19 cellular contexts compared by ENCODE assay signal in genomic region chr4:158829254-158829653, GRCh38.
DNase-seq lines count a peak whose midpoint lies in the region; ATAC-seq and TF ChIP-seq lines count a peak whose summit lies in the region.
"Had no signal": no experiment of that assay in that cellular context is flagged by ENCODE, and none has a peak within 500 bp of the region (broad histone marks: within the 10 kb centered on the region; RNA-seq: fewer than 3 reads in every experiment).

No MANE protein-coding gene starts in this region.

- TF ChIP-seq EP300 in stomach (IDR thresholded peaks at IDR 0.05): no peak

- no peaks in the 10 kb centered on the region for H3K27me3 Mint-ChIP-seq in MCF 10A (ENCODE audit: insufficient read depth, unreplicated experiment)

- no peaks in the 10 kb centered on the region for H3K36me3 ChIP-seq in breast epithelium
- no peaks in the 10 kb centered on the region for H3K36me3 ChIP-seq in body of pancreas (replicated peaks in 1 of 2; ENCODE audit: insufficient read depth in 1 of 2, low read depth in 2 of 2)
- H3K36me3 ChIP-seq in stomach: peaks cover 0 to 33% (median 24%) of the 10 kb centered on the region in 4 donors

- H3K4me3 ChIP-seq in breast epithelium: no peak overlapping the region
- H3K4me3 ChIP-seq in body of pancreas: no peak overlapping the region
- H3K4me3 ChIP-seq in stomach: no peak overlapping the region
- H3K4me3 ChIP-seq: GM23248, PC-9 had no signal

- no peaks in the 10 kb centered on the region for H3K9me3 ChIP-seq in breast epithelium
- H3K9me3 ChIP-seq in body of pancreas: no peaks in the 10 kb centered on the region
- no peaks in the 10 kb centered on the region for H3K9me3 ChIP-seq in stomach

- DNase-seq in MCF 10A (ENCODE audit: unreplicated experiment) (no peak), breast epithelium (ENCODE audit: low spot score in 2 of 2) (no peak), body of pancreas (no peak), left colon (no peak), stomach (no peak), erythroblast (lab: John Stamatoyannopoulos, UW) (no peak)
- DNase-seq: DMS153, GM23248, H7, IMR-90, KG1, MM.1S, NCI-H2029, NCI-H526 treated with DMSO at 0.1 percent for 48 hours, PC-9, SHP77 treated with DMSO at 0.1 percent for 48 hours had no signal

- WGBS in body of pancreas, 2 donors: 40 to 48% methylated on average over 2 of the region's 2 CpGs
- WGBS in stomach, 5 donors: 45 to 65% (median 47%) methylated on average over 2 of the region's 2 CpGs

- BruUV-seq in MCF 10A (replicated peaks; lab: Mats Ljungman, UMichigan): no TSS peak

- H3K27me3 ChIP-seq in breast epithelium: no peaks in the 10 kb centered on the region
- no peaks in the 10 kb centered on the region for H3K27me3 ChIP-seq in body of pancreas
- no peaks in the 10 kb centered on the region for H3K27me3 ChIP-seq in stomach

- intact Hi-C loops in MCF 10A (cut with micrococcal nuclease): no loop called here
- intact Hi-C loops in breast epithelium (cut with DNase I; ENCODE audit: low total_unique reads): no loop called here
- intact Hi-C loops in body of pancreas (cut with DNase I): loop anchor here (10.0 kb wide), 1 partner anchor 54 kb away; no protein-coding TSS in a partner anchor
- intact Hi-C loops in left colon (cut with DNase I, micrococcal nuclease): no loop called here
- intact Hi-C loops in stomach (cut with DNase I; ENCODE audit: low total_unique reads): no loop called here

- TF ChIP-seq CTCF in MCF 10A (IDR thresholded peaks at IDR 0.05; ENCODE audit: unreplicated experiment): no peak
- no peak for TF ChIP-seq CTCF in breast epithelium (IDR thresholded peaks at IDR 0.05)
- TF ChIP-seq CTCF in body of pancreas (IDR thresholded peaks at IDR 0.05): no peak
- TF ChIP-seq CTCF in stomach (IDR thresholded peaks at IDR 0.05): no peak

- H3K36me3 Mint-ChIP-seq in MCF 10A (ENCODE audit: insufficient read depth, unreplicated experiment): peaks cover 9% of the 10 kb centered on the region

- peaks cover 7% of the 10 kb centered on the region for H3K4me1 Mint-ChIP-seq in MCF 10A (ENCODE audit: insufficient read depth, unreplicated experiment)

- H3K4me3 Mint-ChIP-seq in MCF 10A (ENCODE audit: unreplicated experiment): no peak overlapping the region

- no peaks in the 10 kb centered on the region for H3K9me3 Mint-ChIP-seq in MCF 10A (ENCODE audit: unreplicated experiment)

- H3K4me1 ChIP-seq in breast epithelium: peaks cover 0 to 3% of the 10 kb centered on the region in 2 donors
- H3K4me1 ChIP-seq in body of pancreas: peaks cover 66% of the 10 kb centered on the region
- peaks cover 45 to 67% (median 57%) of the 10 kb centered on the region in 4 donors for H3K4me1 ChIP-seq in stomach

- no peak for ATAC-seq in body of pancreas
- ATAC-seq in left colon: peak; percentile 61
- ATAC-seq in HG03439 (IDR thresholded peaks at IDR 0.05; ENCODE audit: unreplicated experiment): no peak
- no peak for ATAC-seq in HG02970 (IDR thresholded peaks at IDR 0.05; ENCODE audit: low FRiP score, unreplicated experiment)

- CTCF ChIA-PET in MCF 10A (lab: Yijun Ruan, JAX): no interaction called here

- H3K27ac ChIP-seq in breast epithelium (no peak overlapping the region), body of pancreas (peak overlapping the region; percentile 26 to 84 (median 79)), stomach (peak overlapping the region in 3 of 5 donors; percentile 23 to 89 (median 34))
- H3K27ac ChIP-seq: GM23248, PC-9, RWPE1 had no signal

- H3K27ac Mint-ChIP-seq in MCF 10A (ENCODE audit: low read depth, unreplicated experiment): peak overlapping the region; percentile 8

- TF ChIP-seq POLR2A in breast epithelium (IDR thresholded peaks at IDR 0.05) (no peak), body of pancreas (IDR thresholded peaks at IDR 0.05) (no peak), stomach (IDR thresholded peaks at IDR 0.05) (no peak), erythroblast (IDR thresholded peaks at IDR 0.05; ENCODE audit: low read length) (no peak)

- POLR2A ChIA-PET in MCF 10A (lab: Yijun Ruan, JAX): no interaction called here

Comparison
In these comparisons a context has a peak if more than half of its experiments do, and no peak if none do; other contexts are left out.
1. H3K27ac ChIP-seq: peak in body of pancreas (4 of 4) and stomach (3 of 5); none in breast epithelium (0 of 2).